Comparison of ENCODE assay signal across 16 cellular contexts in the genomic region with DNA sequence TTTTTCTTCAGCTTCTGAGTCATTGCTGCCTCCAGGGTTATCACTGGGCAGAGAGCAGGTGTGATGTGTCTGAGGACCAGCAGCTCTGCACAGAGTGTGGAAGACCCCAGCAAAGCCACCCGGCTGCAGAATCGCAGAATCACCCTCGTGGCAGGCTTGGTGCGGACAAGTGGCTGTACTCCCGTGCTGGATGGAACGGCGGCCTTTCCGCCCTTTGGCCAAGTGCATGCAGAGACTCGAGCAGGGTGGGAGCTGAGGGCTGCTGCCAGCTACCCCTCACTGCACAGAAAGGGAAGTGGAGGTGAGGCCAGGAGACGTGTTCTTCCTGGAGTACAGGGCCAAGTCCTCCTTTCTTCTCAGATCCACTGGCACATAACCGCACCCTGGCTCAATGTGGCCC.
DNase-seq lines count a peak whose midpoint lies in the region; ATAC-seq, FAIRE-seq and TF ChIP-seq lines count a peak whose summit lies in the region.
"Had no signal": no experiment of that assay in that cellular context is flagged by ENCODE, and none has a peak within 500 bp of the region (broad histone marks: within the 10 kb centered on the region; RNA-seq: fewer than 3 reads in every experiment).

No MANE protein-coding gene starts in this region.

- no peak overlapping the region for H3K27ac ChIP-seq in kidney (ENCODE audit: low read depth in 2 of 2, low read length in 2 of 2)
- H3K27ac ChIP-seq: HL-60 had no signal

- no peak for FAIRE-seq in kidney (lab: Jason Lieb, UNC)
- FAIRE-seq: H1 had no signal

- no peak for TF ChIP-seq CTCF in kidney (IDR thresholded peaks at IDR 0.05; ENCODE audit: borderline replicate concordance, extremely low read depth, insufficient read depth)
- TF ChIP-seq CTCF in osteocyte (IDR thresholded peaks at IDR 0.05): no peak

- peak; percentile 15 for DNase-seq in activated T-cell treated with anti-CD3 and anti-CD28 coated beads, Interleukin-2, amount 50 U/mL, for 24 hours
- no peak for DNase-seq in activated T-cell treated with anti-CD3 and anti-CD28 coated beads, Interleukin-2, amount 50 U/mL, for 72 hours
- peak; percentile 63 for DNase-seq in kidney
- peak; percentile 84 for DNase-seq in osteocyte (ENCODE audit: extremely low spot score, unreplicated experiment)
- no peak for DNase-seq in NOMO-1 (lab: John Stamatoyannopoulos, UW; ENCODE audit: unreplicated experiment in 2 of 2)
- DNase-seq: 8988T; CD4-positive, alpha-beta memory T cell; DMS79 treated with DMSO at 0.1 percent for 48 hours; GF-D8; H9 had no signal

- no peak overlapping the region for H3K4me3 ChIP-seq in kidney (ENCODE audit: low read length in 2 of 2)
- H3K4me3 ChIP-seq: BLaER1 had no signal

- no peaks in the 10 kb centered on the region for H3K36me3 Mint-ChIP-seq in activated T-cell treated with anti-CD3 and anti-CD28 coated beads, Interleukin-2, amount 50 U/mL, for 24 hours (ENCODE audit: low read depth)
- H3K36me3 Mint-ChIP-seq in activated T-cell treated with anti-CD3 and anti-CD28 coated beads, Interleukin-2, amount 50 U/mL, for 72 hours (ENCODE audit: insufficient read depth in 2 of 2): peaks cover 0 to 7% of the 10 kb centered on the region in 2 donors
- H3K36me3 Mint-ChIP-seq in osteocyte (ENCODE audit: unreplicated experiment): peaks cover 2% of the 10 kb centered on the region
- H3K36me3 Mint-ChIP-seq: CD14-positive monocyte; CD4-positive, alpha-beta memory T cell had no signal

- H3K36me3 ChIP-seq in kidney (ENCODE audit: control insufficient read depth in 1 of 2, insufficient read depth in 2 of 2, low read length in 2 of 2): no peaks in the 10 kb centered on the region

- H3K4me1 Mint-ChIP-seq in activated T-cell treated with anti-CD3 and anti-CD28 coated beads, Interleukin-2, amount 50 U/mL, for 24 hours (ENCODE audit: low read depth): no peaks in the 10 kb centered on the region
- no peaks in the 10 kb centered on the region for H3K4me1 Mint-ChIP-seq in activated T-cell treated with anti-CD3 and anti-CD28 coated beads, Interleukin-2, amount 50 U/mL, for 72 hours (ENCODE audit: low read depth)
- H3K4me1 Mint-ChIP-seq in osteocyte (ENCODE audit: unreplicated experiment): no peaks in the 10 kb centered on the region
- H3K4me1 Mint-ChIP-seq: CD14-positive monocyte; CD4-positive, alpha-beta memory T cell had no signal

- peaks cover 3% of the 10 kb centered on the region for H3K9me3 Mint-ChIP-seq in activated T-cell treated with anti-CD3 and anti-CD28 coated beads, Interleukin-2, amount 50 U/mL, for 24 hours
- no peaks in the 10 kb centered on the region for H3K9me3 Mint-ChIP-seq in activated T-cell treated with anti-CD3 and anti-CD28 coated beads, Interleukin-2, amount 50 U/mL, for 72 hours
- no peaks in the 10 kb centered on the region for H3K9me3 Mint-ChIP-seq in osteocyte (ENCODE audit: unreplicated experiment)
- H3K9me3 Mint-ChIP-seq: CD4-positive, alpha-beta memory T cell had no signal

- ATAC-seq in activated T-cell treated with anti-CD3 and anti-CD28 coated beads, Interleukin-2, amount 50 U/mL, for 72 hours (replicated peaks in 1 of 2): no peak
- ATAC-seq in HG02981 (IDR thresholded peaks at IDR 0.05; ENCODE audit: unreplicated experiment) (no peak), HG03571 (IDR thresholded peaks at IDR 0.05; ENCODE audit: unreplicated experiment) (no peak)

- H3K4me3 Mint-ChIP-seq in activated T-cell treated with anti-CD3 and anti-CD28 coated beads, Interleukin-2, amount 50 U/mL, for 24 hours: no peak overlapping the region
- H3K4me3 Mint-ChIP-seq in activated T-cell treated with anti-CD3 and anti-CD28 coated beads, Interleukin-2, amount 50 U/mL, for 72 hours: no peak overlapping the region
- H3K4me3 Mint-ChIP-seq in osteocyte (ENCODE audit: unreplicated experiment): no peak overlapping the region
- H3K4me3 Mint-ChIP-seq: CD14-positive monocyte; CD4-positive, alpha-beta memory T cell; H9 had no signal

- H3K9me3 ChIP-seq in kidney (ENCODE audit: control insufficient read depth in 1 of 2, low read length in 2 of 2): no peaks in the 10 kb centered on the region

- peaks cover 3% of the 10 kb centered on the region for H3K27me3 Mint-ChIP-seq in activated T-cell treated with anti-CD3 and anti-CD28 coated beads, Interleukin-2, amount 50 U/mL, for 24 hours
- H3K27me3 Mint-ChIP-seq in activated T-cell treated with anti-CD3 and anti-CD28 coated beads, Interleukin-2, amount 50 U/mL, for 72 hours (ENCODE audit: low read depth): no peaks in the 10 kb centered on the region
- H3K27me3 Mint-ChIP-seq in osteocyte (ENCODE audit: unreplicated experiment): peaks cover 3% of the 10 kb centered on the region

- no peak overlapping the region for H3K9ac ChIP-seq in kidney (ENCODE audit: low read length in 2 of 2)
- H3K9ac ChIP-seq: BLaER1 had no signal

- no peak overlapping the region for H3K27ac Mint-ChIP-seq in activated T-cell treated with anti-CD3 and anti-CD28 coated beads, Interleukin-2, amount 50 U/mL, for 24 hours
- H3K27ac Mint-ChIP-seq in activated T-cell treated with anti-CD3 and anti-CD28 coated beads, Interleukin-2, amount 50 U/mL, for 72 hours: no peak overlapping the region
- H3K27ac Mint-ChIP-seq in osteocyte (ENCODE audit: unreplicated experiment): no peak overlapping the region
- H3K27ac Mint-ChIP-seq: CD4-positive, alpha-beta memory T cell had no signal

- intact Hi-C loops in kidney (cut with DNase I): no loop called here

- no peaks in the 10 kb centered on the region for H3K4me1 ChIP-seq in kidney (ENCODE audit: control insufficient read depth in 1 of 2, insufficient read depth in 1 of 2, low read depth in 1 of 2, low read length in 2 of 2)

Comparison
In these comparisons a context has a peak if more than half of its experiments do, and no peak if none do; other contexts are left out.
1. DNase-seq: peak in activated T-cell treated with anti-CD3 and anti-CD28 coated beads, Interleukin-2, amount 50 U/mL, for 24 hours (single experiment), kidney (single experiment) and osteocyte (single experiment); none in activated T-cell treated with anti-CD3 and anti-CD28 coated beads, Interleukin-2, amount 50 U/mL, for 72 hours (0 of 2) and NOMO-1 (0 of 2).